1 cellular context compared by ENCODE assay signal in genomic region chr6:33718713-33719112, GRCh38.
TF ChIP-seq lines count a peak whose summit lies in the region.

No MANE protein-coding gene starts in this region.

TF ChIP-seq in GM12878, 131 proteins besides CTCF, POLR2A, EP300 and RAD21 (continued from another document):
- 0 out of 2 replicates have a peak, but pooled peaks have one; percentile 9 for TF ChIP-seq JUNB (IDR thresholded peaks at IDR 0.05)
- peak; percentile 50 for TF ChIP-seq RUNX3 (IDR thresholded peaks at IDR 0.05; ENCODE audit: low read length)
- no peak for TF ChIP-seq IRF4 (IDR thresholded peaks at IDR 0.05; ENCODE audit: low read depth, low read length)
